1 cellular context compared by ENCODE assay signal in genomic region chr7:100465702-100466311, GRCh38.
TF ChIP-seq lines count a peak whose summit lies in the region.

No MANE protein-coding gene starts in this region.

TF ChIP-seq in SK-N-SH treated with all-trans-retinoic acid at 6 μM for 48 hours, 23 proteins besides CTCF, POLR2A, EP300 and RAD21 (continued from another document):
- TF ChIP-seq CSRNP3 (CRISPR knock-in tag; IDR thresholded peaks at IDR 0.05), result no peak
- TF ChIP-seq, protein P1, sequence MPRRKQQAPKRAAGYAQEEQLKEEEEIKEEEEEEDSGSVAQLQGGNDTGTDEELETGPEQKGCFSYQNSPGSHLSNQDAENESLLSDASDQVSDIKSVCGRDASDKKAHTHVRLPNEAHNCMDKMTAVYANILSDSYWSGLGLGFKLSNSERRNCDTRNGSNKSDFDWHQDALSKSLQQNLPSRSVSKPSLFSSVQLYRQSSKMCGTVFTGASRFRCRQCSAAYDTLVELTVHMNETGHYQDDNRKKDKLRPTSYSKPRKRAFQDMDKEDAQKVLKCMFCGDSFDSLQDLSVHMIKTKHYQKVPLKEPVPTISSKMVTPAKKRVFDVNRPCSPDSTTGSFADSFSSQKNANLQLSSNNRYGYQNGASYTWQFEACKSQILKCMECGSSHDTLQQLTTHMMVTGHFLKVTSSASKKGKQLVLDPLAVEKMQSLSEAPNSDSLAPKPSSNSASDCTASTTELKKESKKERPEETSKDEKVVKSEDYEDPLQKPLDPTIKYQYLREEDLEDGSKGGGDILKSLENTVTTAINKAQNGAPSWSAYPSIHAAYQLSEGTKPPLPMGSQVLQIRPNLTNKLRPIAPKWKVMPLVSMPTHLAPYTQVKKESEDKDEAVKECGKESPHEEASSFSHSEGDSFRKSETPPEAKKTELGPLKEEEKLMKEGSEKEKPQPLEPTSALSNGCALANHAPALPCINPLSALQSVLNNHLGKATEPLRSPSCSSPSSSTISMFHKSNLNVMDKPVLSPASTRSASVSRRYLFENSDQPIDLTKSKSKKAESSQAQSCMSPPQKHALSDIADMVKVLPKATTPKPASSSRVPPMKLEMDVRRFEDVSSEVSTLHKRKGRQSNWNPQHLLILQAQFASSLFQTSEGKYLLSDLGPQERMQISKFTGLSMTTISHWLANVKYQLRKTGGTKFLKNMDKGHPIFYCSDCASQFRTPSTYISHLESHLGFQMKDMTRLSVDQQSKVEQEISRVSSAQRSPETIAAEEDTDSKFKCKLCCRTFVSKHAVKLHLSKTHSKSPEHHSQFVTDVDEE (CRISPR knock-in tag; IDR thresholded peaks at IDR 0.05), result no peak
TF ChIP-seq in SK-N-SH treated with all-trans-retinoic acid at 6 μM for 48 hours: peak in this region for 3.
